29 cellular contexts compared by ENCODE assay signal in the genomic region with DNA sequence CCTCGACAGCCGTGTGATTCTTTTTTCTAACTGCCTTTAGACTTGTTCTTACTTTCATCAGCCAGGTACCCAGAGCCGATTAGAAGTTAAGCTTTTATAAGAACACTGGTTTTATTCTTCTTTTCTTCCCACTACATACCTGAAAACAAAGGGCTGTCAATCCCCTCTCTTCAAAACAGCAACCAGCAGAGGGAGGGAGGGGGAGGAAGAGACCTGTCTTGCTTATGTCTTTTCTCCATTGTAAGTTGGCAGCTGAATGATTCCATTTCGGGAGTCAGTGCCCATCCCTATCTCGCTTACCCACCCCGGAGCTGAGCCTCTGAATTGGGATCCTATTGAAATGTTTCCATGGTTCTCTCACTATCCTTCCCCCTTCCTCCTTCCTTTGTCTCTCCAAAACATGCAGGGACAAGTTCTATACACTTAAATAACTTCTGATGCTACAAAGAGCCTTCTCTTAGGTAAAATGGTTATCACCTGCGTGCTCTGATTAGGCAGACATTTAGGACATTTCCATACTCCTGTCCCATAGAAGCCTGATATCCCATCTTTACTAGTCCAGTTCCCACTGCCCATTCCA.
"Had no signal": no experiment of that assay in that cellular context is flagged by ENCODE, and none has a peak within 500 bp of the region (broad histone marks: within the 10 kb centered on the region; RNA-seq: fewer than 3 reads in every experiment).

No MANE protein-coding gene starts in this region.

- H3K9me3 ChIP-seq: pancreas, psoas muscle, stomach, thyroid gland, upper lobe of right lung had no signal

- H3K9me3 Mint-ChIP-seq: activated naive CD4-positive, alpha-beta T cell treated with anti-CD3 and anti-CD28 coated beads, Interleukin-2, amount 50 U/mL, for 72 hours; activated T-cell treated with anti-CD3 and anti-CD28 coated beads, Interleukin-2, amount 50 U/mL, for 72 hours; effector memory CD8-positive, alpha-beta T cell; immature natural killer cell; nephron; stimulated activated naive B cell treated with anti-CD40 and anti-IgM and Interleukin-4, amounts not matched to agents 10 μg/mL and 1 μg/mL and 100 μg/mL, for 72 hours; T-helper 1 cell treated with Interleukin-12 subunit alpha and Interleukin-12 subunit beta and Interleukin-4 antibody, amounts not matched to agents 30 μg/mL and 1 μg/mL, for 36 hours had no signal

- FAIRE-seq: endothelial cell of umbilical vein, pancreas, TTC549 had no signal

- H3K4me1 Mint-ChIP-seq: immature natural killer cell; nephron; stimulated activated naive B cell treated with anti-CD40 and anti-IgM and Interleukin-4, amounts not matched to agents 10 μg/mL and 1 μg/mL and 100 μg/mL, for 72 hours had no signal

- H3K27me3 ChIP-seq: pancreas, stomach, thyroid gland, upper lobe of right lung had no signal

- DNase-seq: activated CD4-positive, alpha-beta T cell treated with anti-CD3 and anti-CD28 coated beads for 4 hours; activated CD4-positive, alpha-beta T cell treated with anti-CD3 and anti-CD28 coated beads, Interleukin-2, amount 50 U/mL, for 4 hours; activated naive CD4-positive, alpha-beta T cell; activated T-cell treated with anti-CD3 and anti-CD28 coated beads for 4 hours; activated T-cell treated with anti-CD3 and anti-CD28 coated beads, Interleukin-2, amount 50 U/mL, for 72 hours; effector memory CD8-positive, alpha-beta T cell; foreskin fibroblast; immature natural killer cell; pancreas; psoas muscle; right cardiac atrium; stimulated activated CD4-positive, alpha-beta T cell treated with anti-CD3 and anti-CD28 coated beads, Interleukin-15, amount 100 ng/mL, for 24 hours; stimulated activated CD4-positive, alpha-beta T cell treated with anti-CD3 and anti-CD28 coated beads, Interleukin-2, amount 100 ng/mL, for 24 hours; stimulated activated naive B cell treated with anti-CD40 and anti-IgM and Interleukin-4, amounts not matched to agents 10 μg/mL and 1 μg/mL and 100 μg/mL, for 72 hours; stomach; SW 1271; T-helper 9 cell; thyroid gland; upper lobe of right lung had no signal

- H3K27ac ChIP-seq: coronary artery, pancreas, psoas muscle, stomach, thyroid gland, upper lobe of right lung, VCaP had no signal

- H3K4me1 ChIP-seq: pancreas, psoas muscle, stomach, upper lobe of right lung had no signal

- H3K4me3 Mint-ChIP-seq: activated T-cell treated with anti-CD3 and anti-CD28 coated beads, Interleukin-2, amount 50 U/mL, for 72 hours; effector memory CD8-positive, alpha-beta T cell; immature natural killer cell; nephron; stimulated activated naive B cell treated with anti-CD40 and anti-IgM and Interleukin-4, amounts not matched to agents 10 μg/mL and 1 μg/mL and 100 μg/mL, for 72 hours; T-helper 1 cell treated with Interleukin-12 subunit alpha and Interleukin-12 subunit beta and Interleukin-4 antibody, amounts not matched to agents 30 μg/mL and 1 μg/mL, for 36 hours had no signal

- H3K4me3 ChIP-seq: coronary artery, lung, pancreas, psoas muscle, stomach, thyroid gland, upper lobe of right lung had no signal

- ATAC-seq: activated naive CD4-positive, alpha-beta T cell treated with anti-CD3 and anti-CD28 coated beads, Interleukin-2, amount 50 U/mL, for 72 hours; activated T-cell treated with anti-CD3 and anti-CD28 coated beads, Interleukin-2, amount 50 U/mL, for 72 hours; effector memory CD8-positive, alpha-beta T cell; esophagus mucosa; left lobe of liver; pancreas; psoas muscle; stimulated activated naive B cell treated with anti-CD40 and anti-IgM and Interleukin-4, amounts not matched to agents 10 μg/mL and 1 μg/mL and 100 μg/mL, for 72 hours; upper lobe of right lung had no signal

- H3K36me3 ChIP-seq: pancreas, stomach, thyroid gland, upper lobe of right lung had no signal

- H3K27ac Mint-ChIP-seq: activated naive CD4-positive, alpha-beta T cell treated with anti-CD3 and anti-CD28 coated beads, Interleukin-2, amount 50 U/mL, for 72 hours; activated T-cell treated with anti-CD3 and anti-CD28 coated beads, Interleukin-2, amount 50 U/mL, for 72 hours; effector memory CD8-positive, alpha-beta T cell; immature natural killer cell; nephron; stimulated activated naive B cell treated with anti-CD40 and anti-IgM and Interleukin-4, amounts not matched to agents 10 μg/mL and 1 μg/mL and 100 μg/mL, for 72 hours; T-helper 1 cell treated with Interleukin-12 subunit alpha and Interleukin-12 subunit beta and Interleukin-4 antibody, amounts not matched to agents 30 μg/mL and 1 μg/mL, for 36 hours had no signal

- H3K36me3 Mint-ChIP-seq: activated naive CD4-positive, alpha-beta T cell treated with anti-CD3 and anti-CD28 coated beads, Interleukin-2, amount 50 U/mL, for 72 hours; immature natural killer cell; stimulated activated naive B cell treated with anti-CD40 and anti-IgM and Interleukin-4, amounts not matched to agents 10 μg/mL and 1 μg/mL and 100 μg/mL, for 72 hours had no signal
